Comparison of ENCODE assay signal across 18 cellular contexts in genomic region chr16:11240636-11241473, GRCh38. TPM values are rescaled to one million over a fixed set of nuclear protein-coding genes. Genes with fewer than 3 reads are reported as not detected.
DNase-seq lines count a peak whose midpoint lies in the region; ATAC-seq and TF ChIP-seq lines count a peak whose summit lies in the region.
"Had no signal": no experiment of that assay in that cellular context is flagged by ENCODE, and none has a peak within 500 bp of the region (broad histone marks: within the 10 kb centered on the region; RNA-seq: fewer than 3 reads in every experiment).

No MANE protein-coding gene starts in this region.

- no peaks in the 10 kb centered on the region for H3K79me2 ChIP-seq in KMS-11 (ENCODE audit: insufficient read depth, low read depth)

- DNase-seq in NCI-H510A treated with DMSO at 0.1 percent for 48 hours (lab: John Stamatoyannopoulos, UW) (peak; percentile 8), NCI-H510A (lab: John Stamatoyannopoulos, UW) (no peak), GM10248 (ENCODE audit: extremely low spot score) (no peak), dermis blood vessel endothelial cell (no peak)
- no peak for DNase-seq in naive thymus-derived CD4-positive, alpha-beta T cell
- DNase-seq: amniotic stem cell, endodermal cell, GM23248, NCI-H1105 had no signal

- peaks cover 23% of the 10 kb centered on the region for H3K4me1 Mint-ChIP-seq in activated T-helper 17 cell treated with anti-CD3 and anti-CD28 coated beads, Interleukin-2, amount 50 U/mL, for 72 hours
- H3K4me1 Mint-ChIP-seq in naive thymus-derived CD4-positive, alpha-beta T cell = peaks cover 0 to 35% (median 10%) of the 10 kb centered on the region in 7 donors
- H3K4me1 Mint-ChIP-seq: endodermal cell had no signal

- H3K4me1 ChIP-seq in KMS-11 (ENCODE audit: low read depth, poor library complexity, severe bottlenecking) = peaks cover 14% of the 10 kb centered on the region
- H3K4me1 ChIP-seq in naive thymus-derived CD4-positive, alpha-beta T cell (ENCODE audit: control insufficient read depth in 2 of 2, insufficient read depth in 2 of 2, low read length in 2 of 2) = peaks cover 7 to 14% of the 10 kb centered on the region in 2 donors
- H3K4me1 ChIP-seq: A549, gastroesophageal sphincter had no signal

- CTCF ChIA-PET in naive thymus-derived CD4-positive, alpha-beta T cell (lab: Charles Lee) = no interaction called here
- CTCF ChIA-PET in GM10248 (lab: Yijun Ruan, JAX) = interaction anchor here (1.1 to 1.4 kb wide), 2 partner anchors 15 to 291 kb away, joined by 3 to 4 read pairs; partner anchors contain the start of gene SOCS1

- TF ChIP-seq CTCF in KMS-11 (conservative IDR thresholded peaks at IDR 0.05; ENCODE audit: low read depth, low read length) = no peak
- TF ChIP-seq CTCF in GM10248 (IDR thresholded peaks at IDR 0.05; ENCODE audit: control extremely low read depth, extremely low read depth, low read depth, missing control alignments) = no peak

- H3K27me3 ChIP-seq in KMS-11 (ENCODE audit: insufficient read depth, low read depth) = no peaks in the 10 kb centered on the region
- no peaks in the 10 kb centered on the region for H3K27me3 ChIP-seq in naive thymus-derived CD4-positive, alpha-beta T cell (ENCODE audit: control insufficient read depth in 2 of 2, insufficient read depth in 2 of 2, low read length in 2 of 2)
- H3K27me3 ChIP-seq: gastroesophageal sphincter had no signal

- H3K9me3 Mint-ChIP-seq in activated T-helper 17 cell treated with anti-CD3 and anti-CD28 coated beads, Interleukin-2, amount 50 U/mL, for 72 hours = no peaks in the 10 kb centered on the region
- H3K9me3 Mint-ChIP-seq in naive thymus-derived CD4-positive, alpha-beta T cell = no peaks in the 10 kb centered on the region
- H3K9me3 Mint-ChIP-seq: endodermal cell had no signal

- H3K36me3 ChIP-seq in KMS-11 (ENCODE audit: insufficient read depth) = no peaks in the 10 kb centered on the region
- H3K36me3 ChIP-seq in naive thymus-derived CD4-positive, alpha-beta T cell (ENCODE audit: control insufficient read depth in 2 of 3, insufficient read depth in 3 of 3, low read length in 3 of 3) = no peaks in the 10 kb centered on the region
- H3K36me3 ChIP-seq: gastroesophageal sphincter, neutrophil had no signal

- no peak overlapping the region for H3K4me3 ChIP-seq in KMS-11 (IDR thresholded peaks at IDR 0.05; ENCODE audit: insufficient read depth, low read depth, low read length)
- peak overlapping the region; percentile 34 for H3K4me3 ChIP-seq in naive thymus-derived CD4-positive, alpha-beta T cell (ENCODE audit: low read length)
- H3K4me3 ChIP-seq: A549, gastroesophageal sphincter, GM23248, SK-N-MC had no signal

- H2AFZ ChIP-seq in KMS-11 (ENCODE audit: low read depth) = peak overlapping the region; percentile 40; the same call in 1 of the 2 replicates
- H2AFZ ChIP-seq: GM23248 had no signal

- H4K20me1 ChIP-seq in KMS-11 (ENCODE audit: insufficient read depth) = no peaks in the 10 kb centered on the region

- H3K27me3 Mint-ChIP-seq in activated T-helper 17 cell treated with anti-CD3 and anti-CD28 coated beads, Interleukin-2, amount 50 U/mL, for 72 hours = no peaks in the 10 kb centered on the region
- no peaks in the 10 kb centered on the region for H3K27me3 Mint-ChIP-seq in naive thymus-derived CD4-positive, alpha-beta T cell

- H3K9me3 ChIP-seq in naive thymus-derived CD4-positive, alpha-beta T cell (ENCODE audit: control insufficient read depth in 2 of 3, low read length in 3 of 3) = no peaks in the 10 kb centered on the region
- H3K9me3 ChIP-seq: A549, gastroesophageal sphincter, neutrophil had no signal

- no peak overlapping the region for H3K9ac ChIP-seq in KMS-11
- H3K9ac ChIP-seq: GM23248 had no signal

- intact Hi-C loops in naive thymus-derived CD4-positive, alpha-beta T cell (cut with micrococcal nuclease) = no loop called here

- no peak overlapping the region for H3K27ac ChIP-seq in KMS-11
- no peak overlapping the region for H3K27ac ChIP-seq in naive thymus-derived CD4-positive, alpha-beta T cell (ENCODE audit: low read depth, low read length)
- H3K27ac ChIP-seq: A549, gastroesophageal sphincter, GM23248, neutrophil, SK-N-MC had no signal

- H3K36me3 Mint-ChIP-seq in activated T-helper 17 cell treated with anti-CD3 and anti-CD28 coated beads, Interleukin-2, amount 50 U/mL, for 72 hours (ENCODE audit: low read depth) = no peaks in the 10 kb centered on the region
- H3K36me3 Mint-ChIP-seq in naive thymus-derived CD4-positive, alpha-beta T cell = no peaks in the 10 kb centered on the region

- POLR2A ChIA-PET in naive thymus-derived CD4-positive, alpha-beta T cell (lab: Charles Lee) = interaction anchor here (1.0 to 1.3 kb wide), 2 partner anchors 8 to 15 kb away, joined by 3 to 4 read pairs; partner anchors contain the start of gene SOCS1
- POLR2A ChIA-PET in GM10248 (lab: Yijun Ruan, JAX) = interaction anchor here (1.2 kb wide), 1 partner anchor 15 kb away, joined by 6 read pairs; the partner anchor contains the start of gene SOCS1

- peak; percentile 45 for ATAC-seq in activated T-helper 17 cell treated with anti-CD3 and anti-CD28 coated beads, Interleukin-2, amount 50 U/mL, for 72 hours (replicated peaks)
- no peak for ATAC-seq in naive thymus-derived CD4-positive, alpha-beta T cell
- ATAC-seq in HG03460 (IDR thresholded peaks at IDR 0.05; ENCODE audit: unreplicated experiment) = no peak
- ATAC-seq: A549, gastroesophageal sphincter had no signal

- peak overlapping the region; percentile 6; the same call in 1 of the 2 replicates for H3K4me2 ChIP-seq in KMS-11
- H3K4me2 ChIP-seq: A549 had no signal

- H3K27ac Mint-ChIP-seq in activated T-helper 17 cell treated with anti-CD3 and anti-CD28 coated beads, Interleukin-2, amount 50 U/mL, for 72 hours = peak overlapping the region; percentile 64
- H3K27ac Mint-ChIP-seq in naive thymus-derived CD4-positive, alpha-beta T cell = peak overlapping the region in 6 of 9 donors; percentile 42 to 86 (median 70)
- H3K27ac Mint-ChIP-seq: endodermal cell had no signal

- H3K4me3 Mint-ChIP-seq in activated T-helper 17 cell treated with anti-CD3 and anti-CD28 coated beads, Interleukin-2, amount 50 U/mL, for 72 hours = no peak overlapping the region
- peak overlapping the region in 4 of 10 donors; percentile 33 to 69 (median 53) for H3K4me3 Mint-ChIP-seq in naive thymus-derived CD4-positive, alpha-beta T cell
- H3K4me3 Mint-ChIP-seq: endodermal cell had no signal

RNA-seq across cellular contexts. Expression of gene SOCS1, which starts 15.1 kb away (rescaled TPM):
- total RNA-seq in activated T-helper 17 cell treated with anti-CD3 and anti-CD28 coated beads, Interleukin-2, amount 50 U/mL, for 72 hours = 100 to 1,000 TPM in 1 of 2 donors, 10 to 100 TPM in 1; 89.7 to 124 TPM
- 100 to 1,000 TPM in 1 of 5 experiments, 10 to 100 TPM in 4; 12.8 to 191 (median 46.8) TPM for total RNA-seq in naive thymus-derived CD4-positive, alpha-beta T cell
- polyA plus RNA-seq in naive thymus-derived CD4-positive, alpha-beta T cell = 10 to 100 TPM; 15.2 to 15.7 TPM
- 0.23 and 0.68 TPM in 2 replicates for total RNA-seq in dermis blood vessel endothelial cell

RNA-seq across cellular contexts. Expression of gene TNP2, which starts 28.3 kb away (rescaled TPM):
- total RNA-seq in activated T-helper 17 cell treated with anti-CD3 and anti-CD28 coated beads, Interleukin-2, amount 50 U/mL, for 72 hours = not detected
- total RNA-seq in naive thymus-derived CD4-positive, alpha-beta T cell = not detected
- polyA plus RNA-seq in naive thymus-derived CD4-positive, alpha-beta T cell = not detected
- not detected in 2 replicates for total RNA-seq in dermis blood vessel endothelial cell
- total RNA-seq: endodermal cell, gastroesophageal sphincter, GM23248, liver, urinary bladder had no signal
- polyA plus RNA-seq: A549, GM23248, liver, urinary bladder had no signal

RNA-seq across cellular contexts. Expression of gene PRM3, which starts 32.6 kb away (rescaled TPM):
- not detected for total RNA-seq in activated T-helper 17 cell treated with anti-CD3 and anti-CD28 coated beads, Interleukin-2, amount 50 U/mL, for 72 hours
- total RNA-seq in naive thymus-derived CD4-positive, alpha-beta T cell = not detected
- not detected for polyA plus RNA-seq in naive thymus-derived CD4-positive, alpha-beta T cell
- not detected in 2 replicates for total RNA-seq in dermis blood vessel endothelial cell
- total RNA-seq: endodermal cell, gastroesophageal sphincter, GM23248, liver, urinary bladder had no signal
- polyA plus RNA-seq: A549, GM23248, liver, urinary bladder had no signal

RNA-seq across cellular contexts. Expression of gene PRM2, which starts 35.4 kb away (rescaled TPM):
- not detected for total RNA-seq in activated T-helper 17 cell treated with anti-CD3 and anti-CD28 coated beads, Interleukin-2, amount 50 U/mL, for 72 hours
- total RNA-seq in naive thymus-derived CD4-positive, alpha-beta T cell = not detected
- polyA plus RNA-seq in naive thymus-derived CD4-positive, alpha-beta T cell = not detected
- total RNA-seq in dermis blood vessel endothelial cell = not detected in 2 replicates
- total RNA-seq: endodermal cell, gastroesophageal sphincter, GM23248, liver, urinary bladder had no signal
- polyA plus RNA-seq: A549, GM23248, liver, urinary bladder had no signal

RNA-seq across cellular contexts. Expression of gene PRM1, which starts 40.3 kb away (rescaled TPM):
- not detected for total RNA-seq in activated T-helper 17 cell treated with anti-CD3 and anti-CD28 coated beads, Interleukin-2, amount 50 U/mL, for 72 hours
- total RNA-seq in naive thymus-derived CD4-positive, alpha-beta T cell = not detected
- polyA plus RNA-seq in naive thymus-derived CD4-positive, alpha-beta T cell = not detected
- total RNA-seq in dermis blood vessel endothelial cell = not detected in 2 replicates
- total RNA-seq: endodermal cell, gastroesophageal sphincter, GM23248, liver, urinary bladder had no signal
- polyA plus RNA-seq: A549, GM23248, liver, urinary bladder had no signal
